ENCODE assay signal across 1 cellular context in the genomic region with DNA sequence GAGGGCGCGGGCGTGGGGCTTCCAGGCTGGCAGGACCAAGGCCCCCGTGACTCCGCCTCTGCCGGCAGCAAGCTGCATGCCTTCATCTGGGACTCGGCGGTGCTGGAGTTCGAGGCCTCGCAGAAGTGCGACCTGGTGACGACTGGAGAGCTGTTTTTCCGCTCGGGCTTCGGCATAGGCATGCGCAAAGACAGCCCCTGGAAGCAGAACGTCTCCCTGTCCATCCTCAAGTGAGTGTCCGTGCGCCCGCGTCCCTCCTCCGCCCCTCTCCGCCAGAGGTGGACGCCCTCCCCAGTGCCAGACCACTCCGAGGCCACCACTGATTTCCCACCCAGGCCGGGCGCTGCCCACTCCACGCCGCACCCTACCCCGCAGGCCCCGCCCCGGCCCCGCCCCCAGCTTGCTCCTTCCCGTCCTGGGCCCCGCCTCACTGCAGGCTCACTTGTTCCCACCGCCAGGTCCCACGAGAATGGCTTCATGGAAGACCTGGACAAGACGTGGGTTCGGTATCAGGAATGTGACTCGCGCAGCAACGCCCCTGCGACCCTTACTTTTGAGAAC.
A peak's percentile ranks its signal among the peaks of the same experiment; 100 is the strongest.
TF ChIP-seq lines count a peak whose summit lies in the region.

No MANE protein-coding gene starts in this region.

TF ChIP-seq in HCT116, 20 proteins besides CTCF, POLR2A, EP300 and RAD21:
- no peak for TF ChIP-seq FOSL1 (IDR thresholded peaks at IDR 0.05; ENCODE audit: low read depth)
- TF ChIP-seq, protein P1, sequence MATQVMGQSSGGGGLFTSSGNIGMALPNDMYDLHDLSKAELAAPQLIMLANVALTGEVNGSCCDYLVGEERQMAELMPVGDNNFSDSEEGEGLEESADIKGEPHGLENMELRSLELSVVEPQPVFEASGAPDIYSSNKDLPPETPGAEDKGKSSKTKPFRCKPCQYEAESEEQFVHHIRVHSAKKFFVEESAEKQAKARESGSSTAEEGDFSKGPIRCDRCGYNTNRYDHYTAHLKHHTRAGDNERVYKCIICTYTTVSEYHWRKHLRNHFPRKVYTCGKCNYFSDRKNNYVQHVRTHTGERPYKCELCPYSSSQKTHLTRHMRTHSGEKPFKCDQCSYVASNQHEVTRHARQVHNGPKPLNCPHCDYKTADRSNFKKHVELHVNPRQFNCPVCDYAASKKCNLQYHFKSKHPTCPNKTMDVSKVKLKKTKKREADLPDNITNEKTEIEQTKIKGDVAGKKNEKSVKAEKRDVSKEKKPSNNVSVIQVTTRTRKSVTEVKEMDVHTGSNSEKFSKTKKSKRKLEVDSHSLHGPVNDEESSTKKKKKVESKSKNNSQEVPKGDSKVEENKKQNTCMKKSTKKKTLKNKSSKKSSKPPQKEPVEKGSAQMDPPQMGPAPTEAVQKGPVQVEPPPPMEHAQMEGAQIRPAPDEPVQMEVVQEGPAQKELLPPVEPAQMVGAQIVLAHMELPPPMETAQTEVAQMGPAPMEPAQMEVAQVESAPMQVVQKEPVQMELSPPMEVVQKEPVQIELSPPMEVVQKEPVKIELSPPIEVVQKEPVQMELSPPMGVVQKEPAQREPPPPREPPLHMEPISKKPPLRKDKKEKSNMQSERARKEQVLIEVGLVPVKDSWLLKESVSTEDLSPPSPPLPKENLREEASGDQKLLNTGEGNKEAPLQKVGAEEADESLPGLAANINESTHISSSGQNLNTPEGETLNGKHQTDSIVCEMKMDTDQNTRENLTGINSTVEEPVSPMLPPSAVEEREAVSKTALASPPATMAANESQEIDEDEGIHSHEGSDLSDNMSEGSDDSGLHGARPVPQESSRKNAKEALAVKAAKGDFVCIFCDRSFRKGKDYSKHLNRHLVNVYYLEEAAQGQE (IDR thresholded peaks at IDR 0.05; ENCODE audit: low read depth), result no peak
- TF ChIP-seq CEBPB (IDR thresholded peaks at IDR 0.05; ENCODE audit: low read depth), result no peak
- no peak for TF ChIP-seq EGR1 (IDR thresholded peaks at IDR 0.05; ENCODE audit: low read depth)
- TF ChIP-seq JUND (IDR thresholded peaks at IDR 0.05), result no peak
- TF ChIP-seq ELF1 (IDR thresholded peaks at IDR 0.05; ENCODE audit: borderline replicate concordance, low read depth), result no peak
- peak; percentile 55 for TF ChIP-seq POLR2AphosphoS5 (IDR thresholded peaks at IDR 0.05; ENCODE audit: low read depth, low read length)
- no peak for TF ChIP-seq EZH2 (IDR thresholded peaks at IDR 0.05)
- TF ChIP-seq SP1 (IDR thresholded peaks at IDR 0.05; ENCODE audit: low read depth), result no peak
- TF ChIP-seq, protein P2, sequence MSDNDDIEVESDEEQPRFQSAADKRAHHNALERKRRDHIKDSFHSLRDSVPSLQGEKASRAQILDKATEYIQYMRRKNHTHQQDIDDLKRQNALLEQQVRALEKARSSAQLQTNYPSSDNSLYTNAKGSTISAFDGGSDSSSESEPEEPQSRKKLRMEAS (IDR thresholded peaks at IDR 0.05), result no peak
- TF ChIP-seq, protein P3, sequence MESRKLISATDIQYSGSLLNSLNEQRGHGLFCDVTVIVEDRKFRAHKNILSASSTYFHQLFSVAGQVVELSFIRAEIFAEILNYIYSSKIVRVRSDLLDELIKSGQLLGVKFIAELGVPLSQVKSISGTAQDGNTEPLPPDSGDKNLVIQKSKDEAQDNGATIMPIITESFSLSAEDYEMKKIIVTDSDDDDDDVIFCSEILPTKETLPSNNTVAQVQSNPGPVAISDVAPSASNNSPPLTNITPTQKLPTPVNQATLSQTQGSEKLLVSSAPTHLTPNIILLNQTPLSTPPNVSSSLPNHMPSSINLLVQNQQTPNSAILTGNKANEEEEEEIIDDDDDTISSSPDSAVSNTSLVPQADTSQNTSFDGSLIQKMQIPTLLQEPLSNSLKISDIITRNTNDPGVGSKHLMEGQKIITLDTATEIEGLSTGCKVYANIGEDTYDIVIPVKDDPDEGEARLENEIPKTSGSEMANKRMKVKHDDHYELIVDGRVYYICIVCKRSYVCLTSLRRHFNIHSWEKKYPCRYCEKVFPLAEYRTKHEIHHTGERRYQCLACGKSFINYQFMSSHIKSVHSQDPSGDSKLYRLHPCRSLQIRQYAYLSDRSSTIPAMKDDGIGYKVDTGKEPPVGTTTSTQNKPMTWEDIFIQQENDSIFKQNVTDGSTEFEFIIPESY (IDR thresholded peaks at IDR 0.05; ENCODE audit: extremely low read depth, insufficient replicate concordance, low read length), result no peak
- TF ChIP-seq SIN3A (IDR thresholded peaks at IDR 0.05; ENCODE audit: low read depth), result no peak
- peak; percentile 54; the same call in 1 of the 2 replicates for TF ChIP-seq ZFX (IDR thresholded peaks at IDR 0.05)
- TF ChIP-seq EZH2phosphoT487 (IDR thresholded peaks at IDR 0.05; ENCODE audit: borderline replicate concordance), result no peak
- no peak for TF ChIP-seq SRF (IDR thresholded peaks at IDR 0.05; ENCODE audit: low read depth)
